ENCODE assay signal across 1 cellular context in the genomic region with DNA sequence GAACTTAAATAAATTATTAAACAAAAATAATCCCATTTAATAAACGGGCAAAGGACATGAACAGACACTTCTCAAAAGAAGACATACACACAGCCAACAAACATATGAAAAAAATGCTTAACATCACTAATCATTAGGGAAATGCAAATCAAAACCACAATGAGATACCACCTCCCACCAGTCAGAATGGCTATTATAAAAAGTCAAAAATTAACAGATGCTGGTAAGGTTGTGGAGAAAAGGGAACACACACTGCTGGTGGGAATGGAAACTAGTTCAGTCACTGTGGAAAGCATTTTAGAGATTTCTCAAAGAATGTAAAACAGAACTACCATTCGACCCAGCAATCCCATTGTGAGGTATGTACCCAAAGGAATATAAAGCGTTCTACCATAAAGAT. TPM values are rescaled to one million over a fixed set of nuclear protein-coding genes. Genes with fewer than 3 reads are reported as not detected.
"Had no signal": no experiment of that assay in that cellular context is flagged by ENCODE, and none has a peak within 500 bp of the region (broad histone marks: within the 10 kb centered on the region; RNA-seq: fewer than 3 reads in every experiment).

No MANE protein-coding gene starts in this region.

RNA-seq across cellular contexts. Expression of gene SLC10A4, which starts 31.5 kb away (rescaled TPM):
- total RNA-seq: HT-29 had no signal

RNA-seq across cellular contexts. Expression of gene ZAR1, which starts 38.4 kb away (rescaled TPM):
- total RNA-seq: HT-29 had no signal
